In the genomic region with DNA sequence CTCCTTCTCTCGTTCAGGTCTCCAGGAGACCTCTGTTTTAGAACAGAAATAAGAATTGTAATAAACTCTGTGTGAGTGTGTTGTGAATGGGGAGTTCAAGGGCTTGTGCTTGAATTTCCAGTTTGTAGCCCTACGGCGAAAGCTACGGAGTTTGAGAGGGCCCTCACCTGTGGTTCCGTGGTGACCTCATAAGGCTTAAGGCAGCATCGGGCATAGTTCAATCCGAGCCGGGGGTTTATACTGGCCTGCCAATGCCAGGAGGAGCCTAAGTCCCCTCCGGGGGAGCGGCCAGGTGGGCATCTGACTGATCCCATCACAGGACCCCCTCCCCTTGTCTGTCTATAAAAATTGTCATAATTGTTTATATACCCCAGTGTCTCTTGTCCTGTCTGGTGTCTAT, we compare ENCODE assay signal across 24 cellular contexts. TPM values are rescaled to one million over a fixed set of nuclear protein-coding genes. Genes with fewer than 3 reads are reported as not detected.
A peak's percentile ranks its signal among the peaks of the same experiment; 100 is the strongest.
DNase-seq lines count a peak whose midpoint lies in the region; ATAC-seq and TF ChIP-seq lines count a peak whose summit lies in the region.
"Had no signal": no experiment of that assay in that cellular context is flagged by ENCODE, and none has a peak within 500 bp of the region (broad histone marks: within the 10 kb centered on the region; RNA-seq: fewer than 3 reads in every experiment).

No MANE protein-coding gene starts in this region.

- H3K4me3 ChIP-seq in Loucy (ENCODE audit: low read length, poor library complexity, severe bottlenecking) = no peak overlapping the region
- H3K4me3 ChIP-seq in esophagus muscularis mucosa = no peak overlapping the region
- H3K4me3 ChIP-seq in spleen = no peak overlapping the region
- H3K4me3 ChIP-seq: GM23338, HAP-1, SJSA1 had no signal

- no peaks in the 10 kb centered on the region for H3K9me3 Mint-ChIP-seq in activated T-helper 17 cell treated with anti-CD3 and anti-CD28 coated beads, Interleukin-2, amount 50 U/mL, for 72 hours
- H3K9me3 Mint-ChIP-seq: CD8-positive, alpha-beta T cell; GM23338; HFFc6 had no signal

- no peaks in the 10 kb centered on the region for H3K27me3 ChIP-seq in Loucy (ENCODE audit: insufficient read depth, low read length, poor library complexity, severe bottlenecking)
- no peaks in the 10 kb centered on the region for H3K27me3 ChIP-seq in esophagus muscularis mucosa
- H3K27me3 ChIP-seq in spleen (replicated peaks in 1 of 7) = no peaks in the 10 kb centered on the region
- H3K27me3 ChIP-seq: SJSA1 had no signal

- DNase-seq in esophagus muscularis mucosa (ENCODE audit: extremely low spot score) = peak; percentile 29
- peak; percentile 42 for DNase-seq in spleen
- no peak for DNase-seq in NCI-H748 (lab: John Stamatoyannopoulos, UW; ENCODE audit: unreplicated experiment)
- DNase-seq in NCI-H226 = no peak
- DNase-seq: C1 segment of cervical spinal cord, DMS 273 treated with DMSO at 0.1 percent for 48 hours, DMS79 treated with DMSO at 0.1 percent for 48 hours, HFFc6, KG1, MM.1S, NCI-H1417, NCI-H1694, NCI-H2029 treated with DMSO at 0.1 percent for 48 hours, NCI-H2227 treated with DMSO at 0.1 percent for 48 hours, NCI-H510A, NCI-H69 had no signal

- H3K9ac ChIP-seq in Loucy (ENCODE audit: low read depth, low read length, poor library complexity, severe bottlenecking) = no peak overlapping the region

- WGBS in esophagus muscularis mucosa = 85% methylated on average over 10 of the region's 10 CpGs
- 90 to 98% (median 94%) methylated on average over 10 of the region's 10 CpGs for WGBS in spleen, 5 donors

- H3K36me3 ChIP-seq in Loucy (ENCODE audit: insufficient read depth, low read length) (no peaks in the 10 kb centered on the region), esophagus muscularis mucosa (no peaks in the 10 kb centered on the region), spleen (no peaks in the 10 kb centered on the region)
- H3K36me3 ChIP-seq: HAP-1, SJSA1 had no signal

- TF ChIP-seq CTCF in Loucy (conservative IDR thresholded peaks at IDR 0.05; ENCODE audit: low read length) = no peak
- no peak for TF ChIP-seq CTCF in esophagus muscularis mucosa (IDR thresholded peaks at IDR 0.05)
- no peak for TF ChIP-seq CTCF in spleen (IDR thresholded peaks at IDR 0.05 in 8 of 11, conservative IDR thresholded peaks at IDR 0.05 in 3 of 11)

- H3K4me2 ChIP-seq in Loucy (ENCODE audit: low read depth, low read length, poor library complexity, severe bottlenecking) = no peak overlapping the region
- H3K4me2 ChIP-seq: GM23338 had no signal

- H3K4me1 ChIP-seq in Loucy (ENCODE audit: insufficient read depth, low read length, poor library complexity, severe bottlenecking) (no peaks in the 10 kb centered on the region), esophagus muscularis mucosa (no peaks in the 10 kb centered on the region), spleen (peaks cover 0 to 6% (median 0%) of the 10 kb centered on the region in 6 donors)
- H3K4me1 ChIP-seq: SJSA1 had no signal

- no peaks in the 10 kb centered on the region for H3K79me2 ChIP-seq in Loucy (ENCODE audit: insufficient read depth, low read length)

- H3F3A ChIP-seq in Loucy (ENCODE audit: low read depth) = no peaks in the 10 kb centered on the region

- H3K9me3 ChIP-seq in Loucy (ENCODE audit: insufficient read depth, low read depth, low read length) (no peaks in the 10 kb centered on the region), esophagus muscularis mucosa (no peaks in the 10 kb centered on the region), spleen (no peaks in the 10 kb centered on the region)
- H3K9me3 ChIP-seq: HAP-1, SJSA1 had no signal

- H3K36me3 Mint-ChIP-seq in activated T-helper 17 cell treated with anti-CD3 and anti-CD28 coated beads, Interleukin-2, amount 50 U/mL, for 72 hours (ENCODE audit: low read depth) = no peaks in the 10 kb centered on the region
- H3K36me3 Mint-ChIP-seq: CD8-positive, alpha-beta T cell had no signal

- H3K27ac Mint-ChIP-seq in activated T-helper 17 cell treated with anti-CD3 and anti-CD28 coated beads, Interleukin-2, amount 50 U/mL, for 72 hours = peak overlapping the region; percentile 69
- H3K27ac Mint-ChIP-seq: CD8-positive, alpha-beta T cell; GM23338; HFFc6 had no signal

- no peak for TF ChIP-seq EP300 in esophagus muscularis mucosa (IDR thresholded peaks at IDR 0.05)

- H3K27ac ChIP-seq in esophagus muscularis mucosa (replicated peaks in 1 of 4) = no peak overlapping the region
- no peak overlapping the region for H3K27ac ChIP-seq in spleen
- H3K27ac ChIP-seq: SJSA1 had no signal

- H3K4me1 Mint-ChIP-seq in activated T-helper 17 cell treated with anti-CD3 and anti-CD28 coated beads, Interleukin-2, amount 50 U/mL, for 72 hours = no peaks in the 10 kb centered on the region

- ATAC-seq in activated T-helper 17 cell treated with anti-CD3 and anti-CD28 coated beads, Interleukin-2, amount 50 U/mL, for 72 hours (replicated peaks) = no peak
- no peak for ATAC-seq in GM21515 (IDR thresholded peaks at IDR 0.05; ENCODE audit: unreplicated experiment)
- ATAC-seq: CD8-positive, alpha-beta T cell; GM23338; Right ventricle myocardium inferior had no signal

- H3K9me2 ChIP-seq in Loucy (replicated peaks; ENCODE audit: low read depth, low read length) = no peaks in the 10 kb centered on the region

- no peak overlapping the region for H3K4me3 Mint-ChIP-seq in activated T-helper 17 cell treated with anti-CD3 and anti-CD28 coated beads, Interleukin-2, amount 50 U/mL, for 72 hours
- H3K4me3 Mint-ChIP-seq: CD8-positive, alpha-beta T cell; GM23338; HFFc6 had no signal

- no peaks in the 10 kb centered on the region for H3K27me3 Mint-ChIP-seq in activated T-helper 17 cell treated with anti-CD3 and anti-CD28 coated beads, Interleukin-2, amount 50 U/mL, for 72 hours

- H4K20me1 ChIP-seq in Loucy (ENCODE audit: insufficient read depth, low read length, poor library complexity, severe bottlenecking) = no peaks in the 10 kb centered on the region

- 0 out of 2 replicates have a peak overlapping the region, but pooled peaks have one; percentile 12 for H2AFZ ChIP-seq in Loucy (ENCODE audit: low read length)

- intact Hi-C loops in esophagus muscularis mucosa (cut with DNase I) = no loop called here
- intact Hi-C loops in spleen (cut with DNase I; ENCODE audit: low total_unique reads) = loop anchor here (10.0 kb wide), 1 partner anchor 48 kb away; no protein-coding TSS in a partner anchor

- TF ChIP-seq POLR2A in esophagus muscularis mucosa (IDR thresholded peaks at IDR 0.05; ENCODE audit: low read depth) = no peak
- no peak for TF ChIP-seq POLR2A in spleen (IDR thresholded peaks at IDR 0.05)

RNA-seq across cellular contexts. Expression of gene ZBTB11, which starts 43.7 kb away (rescaled TPM):
- 10 to 100 TPM; 30.0 to 33.5 TPM for total RNA-seq in activated T-helper 17 cell treated with anti-CD3 and anti-CD28 coated beads, Interleukin-2, amount 50 U/mL, for 72 hours
- total RNA-seq in esophagus muscularis mucosa = 10 to 100 TPM; 15.3 to 20.8 (median 16.9) TPM
- total RNA-seq in spleen = 10 to 100 TPM; 23.2 to 43.7 (median 26.3) TPM
- 1 to 10 TPM; 7.5 to 10.0 (median 9.0) TPM for polyA plus RNA-seq in spleen

RNA-seq across cellular contexts. Expression of gene RPL24, which starts 53.3 kb away (rescaled TPM):
- total RNA-seq in activated T-helper 17 cell treated with anti-CD3 and anti-CD28 coated beads, Interleukin-2, amount 50 U/mL, for 72 hours = 1,000 to 10,000 TPM; 1,391 to 1,542 TPM
- 1,000 to 10,000 TPM; 1,560 to 1,805 (median 1,727) TPM for total RNA-seq in esophagus muscularis mucosa
- total RNA-seq in spleen = 100 to 1,000 TPM; 652 to 978 (median 810) TPM
- 1,000 to 10,000 TPM; 2,892 to 4,324 (median 3,948) TPM for polyA plus RNA-seq in spleen

RNA-seq across cellular contexts. Expression of gene PCNP, which starts 59.2 kb away (rescaled TPM):
- 100 to 1,000 TPM; 196 to 205 TPM for total RNA-seq in activated T-helper 17 cell treated with anti-CD3 and anti-CD28 coated beads, Interleukin-2, amount 50 U/mL, for 72 hours
- total RNA-seq in esophagus muscularis mucosa (100 to 1,000 TPM; 105 to 186 (median 124) TPM), spleen (100 to 1,000 TPM; 104 to 122 (median 112) TPM)
- 100 to 1,000 TPM in 1 of 3 donors, 10 to 100 TPM in 2; 71.1 to 104 (median 92.6) TPM for polyA plus RNA-seq in spleen

Comparison
In these comparisons a context has a peak if more than half of its experiments do, and no peak if none do; other contexts are left out.
1. DNase-seq: peak in esophagus muscularis mucosa (single experiment) and spleen (single experiment); none in NCI-H748 (single experiment) and NCI-H226 (single experiment).